In the genomic region with DNA sequence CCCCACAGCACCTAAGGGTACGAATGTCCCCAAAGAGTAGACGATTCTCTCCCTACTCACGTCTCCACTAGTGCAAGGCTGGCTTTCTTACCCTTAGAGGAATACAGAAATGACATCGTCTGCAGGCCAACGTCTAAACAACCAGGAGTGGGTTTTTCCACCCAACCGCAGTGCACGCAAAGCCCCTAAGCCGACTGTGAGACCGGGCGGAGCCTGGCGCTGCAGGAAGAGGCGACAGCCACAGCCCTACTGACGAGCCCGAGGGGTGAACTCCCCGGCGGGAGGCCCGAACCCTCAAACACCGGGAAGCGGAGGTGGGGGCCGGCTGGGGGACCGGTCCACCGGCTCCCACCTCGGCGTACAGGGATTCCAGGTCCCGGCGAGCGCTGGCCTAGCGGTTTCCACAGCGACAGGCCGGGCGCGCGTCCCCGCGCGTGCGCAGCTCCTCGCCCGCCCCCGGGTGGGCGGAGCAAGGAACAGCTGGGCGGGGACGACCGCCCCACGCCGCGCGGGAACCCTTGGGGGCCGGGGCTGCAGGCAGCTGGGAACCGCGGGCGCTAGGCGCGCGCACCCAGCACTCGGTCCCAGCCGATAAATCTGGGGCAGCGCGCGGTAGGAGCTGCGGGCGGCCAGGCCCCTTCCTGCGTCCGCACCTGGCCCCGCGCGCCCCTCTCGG, we compare ENCODE assay signal across 8 cellular contexts. TPM values are rescaled to one million over a fixed set of nuclear protein-coding genes. Genes with fewer than 3 reads are reported as not detected.
DNase-seq lines count a peak whose midpoint lies in the region; ATAC-seq and TF ChIP-seq lines count a peak whose summit lies in the region.

Gene CEP19, minus strand, starts transcription at position 413 of the 676 bp plus-strand sequence. CDS start 3,593 bp downstream, outside the sequence.
Gene PIGX, plus strand, starts transcription at position 540 of the 676 bp plus-strand sequence.

- ATAC-seq in GM19025 (IDR thresholded peaks at IDR 0.05; ENCODE audit: low read depth, unreplicated experiment), result peak; percentile 77
- peak; percentile 74 for ATAC-seq in HG03196 (IDR thresholded peaks at IDR 0.05; ENCODE audit: unreplicated experiment)

- DNase-seq in AG10803 (ENCODE audit: low read depth), result peak; percentile 79
- peak; percentile 93 for DNase-seq in NCI-H345 (lab: John Stamatoyannopoulos, UW)
- peak; percentile 91 for DNase-seq in activated CD4-positive, CD25-positive, alpha-beta regulatory T cell treated with anti-CD3 and anti-CD28 coated beads, Interleukin-2, amount 50 U/mL, for 72 hours
- DNase-seq in cerebellum (ENCODE audit: low spot score), result peak; percentile 94
- DNase-seq in kidney tubule cell (ENCODE audit: low spot score), result peak; percentile 89
- peak; percentile 72 to 73 for DNase-seq in stimulated activated CD4-positive, alpha-beta T cell treated with anti-CD3 and anti-CD28 coated beads, Interleukin-1b, Interleukin-23, amount 100 ng/mL, for 1 hour (ENCODE audit: low read depth in 2 of 2)

- no peak for TF ChIP-seq CTCF in AG10803 (conservative IDR thresholded peaks at IDR 0.05; ENCODE audit: low read length)

- H3K4me3 ChIP-seq in AG10803 (ENCODE audit: low read length), result peak within 1 kb of the TSS; percentile 89

RNA-seq across cellular contexts. Expression of gene CEP19, which starts in this region (rescaled TPM):
- 8.0 TPM for total RNA-seq in cerebellum

RNA-seq across cellular contexts. Expression of gene PIGX, which starts in this region (rescaled TPM):
- total RNA-seq in cerebellum, result 27.7 TPM

Comparison
In these comparisons a context has a peak if more than half of its experiments do, and no peak if none do; other contexts are left out.
1. Peak in every context shown above with its lines: DNase-seq, ATAC-seq and H3K4me3 ChIP-seq.